12 cellular contexts compared by ENCODE assay signal in genomic region chr6:4844108-4844507, GRCh38.
DNase-seq lines count a peak whose midpoint lies in the region; ATAC-seq and TF ChIP-seq lines count a peak whose summit lies in the region.
"Had no signal": no experiment of that assay in that cellular context is flagged by ENCODE, and none has a peak within 500 bp of the region (broad histone marks: within the 10 kb centered on the region; RNA-seq: fewer than 3 reads in every experiment).

No MANE protein-coding gene starts in this region.

- ATAC-seq in GM18520 (IDR thresholded peaks at IDR 0.05; ENCODE audit: unreplicated experiment) = no peak
- ATAC-seq in GM21526 (IDR thresholded peaks at IDR 0.05; ENCODE audit: low FRiP score, unreplicated experiment) = no peak
- ATAC-seq: natural killer cell treated with Interleukin-12 subunit alpha and Interleukin-12 subunit beta and Interleukin-15 and Interleukin-18, amount 100 ng/mL, for 72 hours had no signal

- H3K4me1 ChIP-seq in A673 (ENCODE audit: insufficient read depth, low read length, poor library complexity, severe bottlenecking) (no peaks in the 10 kb centered on the region), OCI-LY3 (ENCODE audit: low read length) (peaks cover 6% of the 10 kb centered on the region)

- peaks cover 91% of the 10 kb centered on the region for H3K79me2 ChIP-seq in OCI-LY3 (ENCODE audit: low read length)

- no peak overlapping the region for H3K9ac ChIP-seq in OCI-LY3 (ENCODE audit: low read length)

- no TSS peak for BruUV-seq in A673 (replicated peaks; lab: Mats Ljungman, UMichigan)

- H3K27me3 ChIP-seq in A673 (replicated peaks; ENCODE audit: insufficient read depth, low read depth, low read length, poor library complexity) = no peaks in the 10 kb centered on the region
- H3K27me3 ChIP-seq in GM06990 (replicated peaks; ENCODE audit: control insufficient read depth, insufficient read depth, low read length) = no peaks in the 10 kb centered on the region
- H3K27me3 ChIP-seq in OCI-LY3 (ENCODE audit: low read depth, low read length) = no peaks in the 10 kb centered on the region
- H3K27me3 ChIP-seq: stomach had no signal

- POLR2A ChIA-PET in A673 (lab: Charles Lee; ENCODE audit: low non-redundant PET) = no interaction called here

- no peak overlapping the region for H3K4me2 ChIP-seq in OCI-LY3 (ENCODE audit: low read length)

- no peak overlapping the region for H2AFZ ChIP-seq in OCI-LY3 (ENCODE audit: low read depth, low read length)

- DNase-seq in A673 (ENCODE audit: low spot score) (peak; percentile 8), GM06990 (ENCODE audit: extremely low read depth, insufficient read length) (no peak), fibroblast of villous mesenchyme (ENCODE audit: low read depth) (no peak), epidermal melanocyte (ENCODE audit: insufficient read length, low spot score) (no peak), GM13976 (ENCODE audit: low spot score) (no peak)
- DNase-seq: KG1, NCI-H510A treated with DMSO at 0.1 percent for 48 hours, stomach had no signal

- H3K4me3 ChIP-seq in A673 (ENCODE audit: low read depth, low read length, poor library complexity, severe bottlenecking) = no peak overlapping the region
- no peak overlapping the region for H3K4me3 ChIP-seq in GM06990 (replicated peaks; ENCODE audit: low read depth, low read length)
- no peak overlapping the region for H3K4me3 ChIP-seq in OCI-LY3 (ENCODE audit: low read length)
- H3K4me3 ChIP-seq in fibroblast of villous mesenchyme (ENCODE audit: low read depth, low read length) = no peak overlapping the region
- H3K4me3 ChIP-seq: stomach had no signal

- intact Hi-C loops in A673 (cut with micrococcal nuclease; ENCODE audit: unreplicated experiment) = no loop called here

- peaks cover 36% of the 10 kb centered on the region for H4K20me1 ChIP-seq in OCI-LY3 (ENCODE audit: insufficient read depth, low read length)

- CTCF ChIA-PET in A673 (lab: Charles Lee) = no interaction called here

- H3K27ac ChIP-seq in A673 (ENCODE audit: low read depth, low read length, poor library complexity, severe bottlenecking) (no peak overlapping the region), OCI-LY3 (ENCODE audit: low read length) (no peak overlapping the region)
- H3K27ac ChIP-seq: stomach had no signal

- TF ChIP-seq CTCF in A673 (conservative IDR thresholded peaks at IDR 0.05; ENCODE audit: low read depth, low read length) (peak; percentile 53), GM06990 (IDR thresholded peaks at IDR 0.05; ENCODE audit: insufficient read depth, low read length, poor library complexity, severe bottlenecking) (peak; percentile 36), OCI-LY3 (IDR thresholded peaks at IDR 0.05; ENCODE audit: low read depth, low read length) (peak; percentile 46), fibroblast of villous mesenchyme (IDR thresholded peaks at IDR 0.05; ENCODE audit: insufficient read depth, low read depth, low read length) (peak; percentile 27), GM13976 (IDR thresholded peaks at IDR 0.05; ENCODE audit: borderline replicate concordance, control extremely low read depth, extremely low read depth, insufficient read depth, missing control alignments) (no peak)

- peaks cover 9% of the 10 kb centered on the region for H3K36me3 ChIP-seq in A673 (ENCODE audit: insufficient read depth, low read length, poor library complexity, severe bottlenecking)
- no peaks in the 10 kb centered on the region for H3K36me3 ChIP-seq in GM06990 (ENCODE audit: control insufficient read depth, insufficient read depth, low read length)
- no peaks in the 10 kb centered on the region for H3K36me3 ChIP-seq in OCI-LY3 (replicated peaks; ENCODE audit: low read depth, low read length)
- H3K36me3 ChIP-seq: stomach had no signal

- H3K9me3 ChIP-seq in A673 (ENCODE audit: low read depth, low read length, poor library complexity, severe bottlenecking) (peaks cover 37% of the 10 kb centered on the region), OCI-LY3 (ENCODE audit: insufficient read depth, low read length) (peaks cover 8% of the 10 kb centered on the region; the same call in 1 of the 2 replicates)

- in situ Hi-C loops in GM13976 (cut with MboI; ENCODE audit: low sequenced_read_pairs, unreplicated experiment) = no loop called here
